In the genomic region with DNA sequence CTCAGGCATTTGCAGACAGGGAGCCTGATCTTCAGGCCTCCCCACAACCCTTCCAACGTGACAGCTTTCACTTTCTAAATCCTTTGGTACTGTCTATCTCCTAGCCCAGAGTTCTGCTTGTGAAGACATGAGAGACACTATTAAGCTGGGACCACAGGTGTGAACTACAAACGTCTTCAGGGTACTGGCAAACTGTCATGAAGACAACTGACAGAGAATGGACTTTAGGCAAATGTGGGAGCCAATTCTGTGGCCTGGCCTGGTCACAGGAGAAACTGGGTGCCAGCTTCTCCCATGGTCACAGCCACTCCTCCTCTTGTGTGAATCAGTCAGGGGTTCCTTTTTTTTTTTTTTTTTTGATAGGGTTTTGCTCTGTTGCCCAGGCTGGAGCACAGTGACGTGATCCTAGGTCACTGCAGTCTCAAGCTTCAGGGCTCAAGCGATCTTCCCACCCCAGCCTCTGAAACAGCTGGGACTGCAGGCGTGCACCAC, we compare ENCODE assay signal across 8 cellular contexts. TPM values are rescaled to one million over a fixed set of nuclear protein-coding genes. Genes with fewer than 3 reads are reported as not detected.
DNase-seq lines count a peak whose midpoint lies in the region; ATAC-seq and TF ChIP-seq lines count a peak whose summit lies in the region.

No MANE protein-coding gene starts in this region.

- TF ChIP-seq EP300 in suprapubic skin (IDR thresholded peaks at IDR 0.05), result no peak

- DNase-seq in left cardiac atrium, result no peak
- no peak for DNase-seq in right atrium auricular region (ENCODE audit: low spot score)
- peak; percentile 52 for DNase-seq in activated T-cell treated with anti-CD3 and anti-CD28 coated beads, Interleukin-2, amount 50 U/mL, for 24 hours
- peak; percentile 4 to 44 for DNase-seq in suprapubic skin (ENCODE audit: low spot score in 2 of 2)
- DNase-seq in middle frontal gyrus (ENCODE audit: extremely low spot score, low spot score), result no peak
- no peak for DNase-seq in DMS53 treated with DMSO at 0.1 percent for 48 hours (lab: John Stamatoyannopoulos, UW; ENCODE audit: unreplicated experiment)
- DNase-seq in putamen (ENCODE audit: low spot score), result no peak

- no peak overlapping the region for H3K27ac ChIP-seq in right atrium auricular region
- peak overlapping the region; percentile 8 for H3K27ac ChIP-seq in suprapubic skin

- intact Hi-C loops in left cardiac atrium (cut with DNase I), result no loop called here

- TF ChIP-seq CTCF in right atrium auricular region (IDR thresholded peaks at IDR 0.05) (no peak), suprapubic skin (IDR thresholded peaks at IDR 0.05) (no peak)

- H3K4me3 ChIP-seq in right atrium auricular region (no peak overlapping the region), suprapubic skin (no peak overlapping the region)

- H3K36me3 Mint-ChIP-seq in activated T-cell treated with anti-CD3 and anti-CD28 coated beads, Interleukin-2, amount 50 U/mL, for 24 hours (ENCODE audit: low read depth), result peaks cover 80% of the 10 kb centered on the region

- H3K27me3 ChIP-seq in right atrium auricular region, result no peaks in the 10 kb centered on the region
- no peaks in the 10 kb centered on the region for H3K27me3 ChIP-seq in suprapubic skin

- peaks cover 82% of the 10 kb centered on the region for H3K4me1 Mint-ChIP-seq in activated T-cell treated with anti-CD3 and anti-CD28 coated beads, Interleukin-2, amount 50 U/mL, for 24 hours (ENCODE audit: low read depth)

- no peak for TF ChIP-seq POLR2A in suprapubic skin (IDR thresholded peaks at IDR 0.05)

- 58% methylated on average over 5 of the region's 5 CpGs for WGBS in suprapubic skin

- H3K4me1 ChIP-seq in right atrium auricular region (no peaks in the 10 kb centered on the region), suprapubic skin (peaks cover 4% of the 10 kb centered on the region)

- peaks cover 0 to 12% of the 10 kb centered on the region in 2 donors for H3K9me3 ChIP-seq in right atrium auricular region
- no peaks in the 10 kb centered on the region for H3K9me3 ChIP-seq in suprapubic skin

- H3K27me3 Mint-ChIP-seq in activated T-cell treated with anti-CD3 and anti-CD28 coated beads, Interleukin-2, amount 50 U/mL, for 24 hours, result no peaks in the 10 kb centered on the region

- H3K36me3 ChIP-seq in right atrium auricular region (no peaks in the 10 kb centered on the region), suprapubic skin (no peaks in the 10 kb centered on the region)

- H3K9me3 Mint-ChIP-seq in activated T-cell treated with anti-CD3 and anti-CD28 coated beads, Interleukin-2, amount 50 U/mL, for 24 hours, result no peaks in the 10 kb centered on the region

- peak overlapping the region; percentile 43 for H3K4me3 Mint-ChIP-seq in activated T-cell treated with anti-CD3 and anti-CD28 coated beads, Interleukin-2, amount 50 U/mL, for 24 hours

- peak overlapping the region; percentile 93 for H3K27ac Mint-ChIP-seq in activated T-cell treated with anti-CD3 and anti-CD28 coated beads, Interleukin-2, amount 50 U/mL, for 24 hours

- peak; percentile 33 to 35 for ATAC-seq in left cardiac atrium
- peak; percentile 56 for ATAC-seq in HG03095 (IDR thresholded peaks at IDR 0.05; ENCODE audit: unreplicated experiment)

RNA-seq across cellular contexts. Expression of a gene that starts 10.4 kb away (rescaled TPM):
- total RNA-seq in left cardiac atrium (10 to 100 TPM in 1 of 2 donors, 1 to 10 TPM in 1; 4.3 to 12.2 TPM), right atrium auricular region (1 to 10 TPM; 1.8 to 2.0 TPM), suprapubic skin (10 to 100 TPM; 15.8 to 22.9 (median 20.0) TPM)

RNA-seq across cellular contexts. Expression of a gene that starts 52.1 kb away (rescaled TPM):
- total RNA-seq in left cardiac atrium (10 to 100 TPM; 31.0 to 41.5 TPM), right atrium auricular region (10 to 100 TPM; 27.4 to 35.5 TPM), suprapubic skin (10 to 100 TPM; 35.0 to 49.6 (median 45.2) TPM)

Comparison
In these comparisons a context has a peak if more than half of its experiments do, and no peak if none do; other contexts are left out.
1. DNase-seq: peak in activated T-cell treated with anti-CD3 and anti-CD28 coated beads, Interleukin-2, amount 50 U/mL, for 24 hours (single experiment) and suprapubic skin (2 of 2); none in left cardiac atrium (single experiment), right atrium auricular region (single experiment), middle frontal gyrus (single experiment), DMS53 treated with DMSO at 0.1 percent for 48 hours (single experiment) and putamen (single experiment).